ENCODE assay signal across 8 cellular contexts in genomic region chr18:76822510-76823165, GRCh38. TPM values are rescaled to one million over a fixed set of nuclear protein-coding genes. Genes with fewer than 3 reads are reported as not detected.
DNase-seq lines count a peak whose midpoint lies in the region; ATAC-seq and TF ChIP-seq lines count a peak whose summit lies in the region.

Gene ZNF236 (plus strand): TSS chr18:76822557. CDS start chr18:76822608, 51 bp downstream.

- peak within 1 kb of the TSS; percentile 97 to 98 (median 98) for H3K27ac Mint-ChIP-seq in IgD-negative memory B cell
- H3K27ac Mint-ChIP-seq in activated naive CD8-positive, alpha-beta T cell treated with anti-CD3 and anti-CD28 coated beads, Interleukin-2, amount 50 U/mL, for 24 hours = peak within 1 kb of the TSS; percentile 87
- peak within 1 kb of the TSS; percentile 91 for H3K27ac Mint-ChIP-seq in type B pancreatic cell

- H3K27me3 Mint-ChIP-seq in IgD-negative memory B cell (no peaks in the 10 kb centered on the region), type B pancreatic cell (no peaks in the 10 kb centered on the region)
- no peaks in the 10 kb centered on the region for H3K27me3 Mint-ChIP-seq in activated naive CD8-positive, alpha-beta T cell treated with anti-CD3 and anti-CD28 coated beads, Interleukin-2, amount 50 U/mL, for 24 hours

- H3K4me3 Mint-ChIP-seq in IgD-negative memory B cell (peak within 1 kb of the TSS; percentile 85 to 97 (median 94)), type B pancreatic cell (peak within 1 kb of the TSS; percentile 90)
- peak within 1 kb of the TSS; percentile 88 for H3K4me3 Mint-ChIP-seq in activated naive CD8-positive, alpha-beta T cell treated with anti-CD3 and anti-CD28 coated beads, Interleukin-2, amount 50 U/mL, for 24 hours

- intact Hi-C loops in cardiac septum (cut with DNase I) = loop anchor here (10.0 kb wide), 2 partner anchors 338 to 1608 kb away; partner anchors contain the start of gene TSHZ1

- H3K9me3 Mint-ChIP-seq in IgD-negative memory B cell (no peaks in the 10 kb centered on the region), type B pancreatic cell (no peaks in the 10 kb centered on the region)
- no peaks in the 10 kb centered on the region for H3K9me3 Mint-ChIP-seq in activated naive CD8-positive, alpha-beta T cell treated with anti-CD3 and anti-CD28 coated beads, Interleukin-2, amount 50 U/mL, for 24 hours

- TF ChIP-seq CTCF in type B pancreatic cell (conservative IDR thresholded peaks at IDR 0.05) = no peak

- H3K36me3 Mint-ChIP-seq in IgD-negative memory B cell = no peaks in the 10 kb centered on the region
- H3K36me3 Mint-ChIP-seq in activated naive CD8-positive, alpha-beta T cell treated with anti-CD3 and anti-CD28 coated beads, Interleukin-2, amount 50 U/mL, for 24 hours (ENCODE audit: low read depth) = peaks cover 10% of the 10 kb centered on the region
- peaks cover 14% of the 10 kb centered on the region for H3K36me3 Mint-ChIP-seq in type B pancreatic cell

- H3K4me1 Mint-ChIP-seq in IgD-negative memory B cell (peaks cover 30 to 48% (median 43%) of the 10 kb centered on the region in 3 donors), type B pancreatic cell (ENCODE audit: unreplicated experiment) (peaks cover 32% of the 10 kb centered on the region)
- H3K4me1 Mint-ChIP-seq in activated naive CD8-positive, alpha-beta T cell treated with anti-CD3 and anti-CD28 coated beads, Interleukin-2, amount 50 U/mL, for 24 hours = peaks cover 44% of the 10 kb centered on the region

- DNase-seq in EH (ENCODE audit: low read depth) (peak; percentile 76), cardiac septum (ENCODE audit: low spot score) (no peak), pons (ENCODE audit: low spot score) (peak; percentile 45), type B pancreatic cell (ENCODE audit: extremely low spot score, unreplicated experiment) (peak; percentile 79)
- peak; percentile 70 for DNase-seq in activated naive CD8-positive, alpha-beta T cell treated with anti-CD3 and anti-CD28 coated beads, Interleukin-2, amount 50 U/mL, for 24 hours

- ATAC-seq in GM21529 (IDR thresholded peaks at IDR 0.05; ENCODE audit: unreplicated experiment) (peak; percentile 37), SK-N-SH treated with all-trans-retinoic acid at 6 μM for 48 hours (peak; percentile 64)
- ATAC-seq in activated naive CD8-positive, alpha-beta T cell treated with anti-CD3 and anti-CD28 coated beads, Interleukin-2, amount 50 U/mL, for 24 hours = peak; percentile 66

TF ChIP-seq in SK-N-SH treated with all-trans-retinoic acid at 6 μM for 48 hours, 23 proteins besides CTCF, POLR2A, EP300 and RAD21:
- TF ChIP-seq ARNTL (CRISPR knock-in tag; IDR thresholded peaks at IDR 0.05; ENCODE audit: borderline replicate concordance, low read depth) (no peak), ESRRG (CRISPR knock-in tag; IDR thresholded peaks at IDR 0.05) (no peak), BACH2 (CRISPR knock-in tag; IDR thresholded peaks at IDR 0.05; ENCODE audit: borderline replicate concordance) (no peak), TCF4 (CRISPR knock-in tag; IDR thresholded peaks at IDR 0.05; ENCODE audit: borderline replicate concordance) (no peak), ISL1 (CRISPR knock-in tag; IDR thresholded peaks at IDR 0.05) (no peak), ZNF70 (CRISPR knock-in tag; IDR thresholded peaks at IDR 0.05) (no peak), RARB (CRISPR knock-in tag; IDR thresholded peaks at IDR 0.05) (no peak), TOX (CRISPR knock-in tag; IDR thresholded peaks at IDR 0.05; ENCODE audit: borderline replicate concordance) (no peak), TSHZ2 (CRISPR knock-in tag; IDR thresholded peaks at IDR 0.05) (0 out of 2 replicates have a peak, but pooled peaks have one; percentile 9), ZFP30 (CRISPR knock-in tag; IDR thresholded peaks at IDR 0.05) (no peak; the same call in 1 of the 2 replicates), CREB5 (CRISPR knock-in tag; IDR thresholded peaks at IDR 0.05; ENCODE audit: low read depth) (no peak), PPARA (CRISPR knock-in tag; IDR thresholded peaks at IDR 0.05; ENCODE audit: borderline replicate concordance) (0 out of 2 replicates have a peak, but pooled peaks have one; percentile 32), ZC3H10 (CRISPR knock-in tag; IDR thresholded peaks at IDR 0.05) (0 out of 2 replicates have a peak, but pooled peaks have one; percentile 10)
TF ChIP-seq in SK-N-SH treated with all-trans-retinoic acid at 6 μM for 48 hours: peak in this region for 3.

RNA-seq across cellular contexts. Expression of gene ZNF236, which starts in this region (rescaled TPM):
- polyA plus RNA-seq in IgD-negative memory B cell = 10.8 TPM
- 12.7 TPM for total RNA-seq in cardiac septum
- 14.3 and 20.2 TPM in 2 replicates for total RNA-seq in type B pancreatic cell (ENCODE audit: low replicate concordance)
